24 cellular contexts compared by ENCODE assay signal in genomic region chr10:101492814-101493213, GRCh38.
"Had no signal": no experiment of that assay in that cellular context is flagged by ENCODE, and none has a peak within 500 bp of the region (broad histone marks: within the 10 kb centered on the region; RNA-seq: fewer than 3 reads in every experiment).

No MANE protein-coding gene starts in this region.

- H3K36me3 Mint-ChIP-seq: immature natural killer cell, mesothelial cell of epicardium, naive B cell had no signal

- H3K9me3 Mint-ChIP-seq: immature natural killer cell; mesothelial cell of epicardium; naive B cell; naive thymus-derived CD8-positive, alpha-beta T cell had no signal

- H3K4me3 Mint-ChIP-seq: immature natural killer cell; mesothelial cell of epicardium; naive B cell; naive thymus-derived CD8-positive, alpha-beta T cell had no signal

- H3K27me3 Mint-ChIP-seq: naive B cell; naive thymus-derived CD8-positive, alpha-beta T cell had no signal

- H3K27ac Mint-ChIP-seq: immature natural killer cell; mesothelial cell of epicardium; naive B cell; naive thymus-derived CD8-positive, alpha-beta T cell had no signal

- H3K79me2 ChIP-seq: hepatocyte had no signal

- H3K4me1 ChIP-seq: esophagus muscularis mucosa, gastroesophageal sphincter, left lung had no signal

- H3K36me3 ChIP-seq: esophagus muscularis mucosa, gastroesophageal sphincter, heart left ventricle, left lung, lower lobe of right lung had no signal

- H3K4me3 ChIP-seq: coronary artery, dorsolateral prefrontal cortex, esophagus muscularis mucosa, gastroesophageal sphincter, heart left ventricle, hepatocyte, left lung, lower lobe of right lung, mucosa of descending colon had no signal

- ATAC-seq: foreskin keratinocyte; gastroesophageal sphincter; heart left ventricle; left cardiac atrium; left lung; left ventricle myocardium superior; lower lobe of right lung; mucosa of descending colon; naive thymus-derived CD8-positive, alpha-beta T cell had no signal

- H2AFZ ChIP-seq: hepatocyte had no signal

- H3K9me3 ChIP-seq: esophagus muscularis mucosa, gastroesophageal sphincter, heart left ventricle, left lung, lower lobe of right lung, mucosa of descending colon had no signal

- DNase-seq: dermis blood vessel endothelial cell; dorsolateral prefrontal cortex; effector CD4-positive, alpha-beta T cell; effector memory CD4-positive, alpha-beta T cell; foreskin keratinocyte; heart left ventricle; hypothalamus; immature natural killer cell; islet precursor cell; left cardiac atrium; left lung; left ventricle myocardium superior; lower lobe of right lung; mesenchymal stem cell; mucosa of descending colon; naive B cell; naive thymus-derived CD8-positive, alpha-beta T cell had no signal

- H3K27me3 ChIP-seq: dorsolateral prefrontal cortex, esophagus muscularis mucosa, foreskin keratinocyte, gastroesophageal sphincter, heart left ventricle, hepatocyte, left lung had no signal

- H3K27ac ChIP-seq: coronary artery, dorsolateral prefrontal cortex, esophagus muscularis mucosa, foreskin keratinocyte, gastroesophageal sphincter, heart left ventricle, hepatocyte, left lung, lower lobe of right lung had no signal

- FAIRE-seq: endothelial cell of umbilical vein, frontal cortex had no signal
